In genomic region chr16:23538919-23539278, GRCh38 we compare ENCODE assay signal across 1 cellular context.
TF ChIP-seq lines count a peak whose summit lies in the region.

No MANE protein-coding gene starts in this region.

TF ChIP-seq in HEK293, 187 proteins besides CTCF, POLR2A, EP300 and RAD21:
- TF ChIP-seq PATZ1 (tag by site-specific recombination; IDR thresholded peaks at IDR 0.05) = 0 out of 2 replicates have a peak, but pooled peaks have one; percentile 17
- no peak for TF ChIP-seq ZNF76 (tag by site-specific recombination; IDR thresholded peaks at IDR 0.05; ENCODE audit: borderline replicate concordance, low read depth)
